In genomic region chr7:89334785-89335184, GRCh38 we compare ENCODE assay signal across 1 cellular context.
TF ChIP-seq lines count a peak whose summit lies in the region.

No MANE protein-coding gene starts in this region.

TF ChIP-seq in GM12878, 131 proteins besides CTCF, POLR2A, EP300 and RAD21 (continued from another document):
- no peak for TF ChIP-seq ZBTB4 (CRISPR knock-in tag; IDR thresholded peaks at IDR 0.05)
- no peak for TF ChIP-seq CUX1 (IDR thresholded peaks at IDR 0.05; ENCODE audit: insufficient replicate concordance, low read depth, low read length)
- TF ChIP-seq ZNF592 (IDR thresholded peaks at IDR 0.05) = no peak
- no peak for TF ChIP-seq POLR2AphosphoS5 (IDR thresholded peaks at IDR 0.05; ENCODE audit: low read length)
- no peak for TF ChIP-seq REST (IDR thresholded peaks at IDR 0.05; ENCODE audit: low read depth, low read length)
- TF ChIP-seq ZBTB11 (CRISPR knock-in tag; IDR thresholded peaks at IDR 0.05) = no peak
- no peak for TF ChIP-seq POLR2AphosphoS2 (IDR thresholded peaks at IDR 0.05; ENCODE audit: low read depth, low read length)
- TF ChIP-seq NFYA (IDR thresholded peaks at IDR 0.05; ENCODE audit: borderline replicate concordance, low read depth, low read length) = no peak
- TF ChIP-seq FOS (IDR thresholded peaks at IDR 0.05; ENCODE audit: borderline replicate concordance, extremely low read depth, insufficient read length) = no peak
- no peak for TF ChIP-seq IKZF1 (conservative IDR thresholded peaks at IDR 0.05)
